In genomic region chr13:54029226-54029625, GRCh38 we compare ENCODE assay signal across 8 cellular contexts.
DNase-seq lines count a peak whose midpoint lies in the region; ATAC-seq and TF ChIP-seq lines count a peak whose summit lies in the region.

No MANE protein-coding gene starts in this region.

- H3K27ac Mint-ChIP-seq in Caco-2 (ENCODE audit: unreplicated experiment), result no peak overlapping the region

- H4K20me1 ChIP-seq in OCI-LY7 (ENCODE audit: insufficient read depth, low read length), result no peaks in the 10 kb centered on the region

- BruUV-seq in OCI-LY7 (replicated peaks; lab: Mats Ljungman, UMichigan) (no TSS peak), Caco-2 (replicated peaks; lab: Mats Ljungman, UMichigan) (no TSS peak)

- no peaks in the 10 kb centered on the region for H3K4me1 ChIP-seq in OCI-LY7 (ENCODE audit: insufficient read depth, low read length, poor library complexity, severe bottlenecking)
- peaks cover 8% of the 10 kb centered on the region for H3K4me1 ChIP-seq in neuron (ENCODE audit: insufficient read depth, low read length)
- H3K4me1 ChIP-seq in Caco-2, result no peaks in the 10 kb centered on the region
- no peaks in the 10 kb centered on the region for H3K4me1 ChIP-seq in tibial nerve

- peaks cover 8% of the 10 kb centered on the region for H3K9me3 Mint-ChIP-seq in Caco-2 (ENCODE audit: unreplicated experiment)

- CTCF ChIA-PET in OCI-LY7 (lab: Charles Lee; ENCODE audit: unreplicated experiment), result no interaction called here
- CTCF ChIA-PET in Caco-2 (lab: Charles Lee), result no interaction called here

- no peak for TF ChIP-seq POLR2A in tibial nerve (IDR thresholded peaks at IDR 0.05)

- no peak overlapping the region for H3K27ac ChIP-seq in OCI-LY7 (ENCODE audit: low read depth, low read length, poor library complexity, severe bottlenecking)
- no peak overlapping the region for H3K27ac ChIP-seq in tibial nerve

- H3K27me3 ChIP-seq in neuron (ENCODE audit: insufficient read depth, low read length), result no peaks in the 10 kb centered on the region
- no peaks in the 10 kb centered on the region for H3K27me3 ChIP-seq in Caco-2 (replicated peaks; ENCODE audit: control insufficient read depth, insufficient read depth, low read length)
- H3K27me3 ChIP-seq in tibial nerve, result no peaks in the 10 kb centered on the region

- H3K9me2 ChIP-seq in OCI-LY7 (ENCODE audit: insufficient read depth, low read length), result no peaks in the 10 kb centered on the region

- peaks cover 3% of the 10 kb centered on the region for H3K27me3 Mint-ChIP-seq in Caco-2 (ENCODE audit: insufficient read depth, unreplicated experiment)

- DNase-seq in OCI-LY7 (ENCODE audit: low spot score) (peak; percentile 34), Caco-2 (no peak), NCI-H524 (lab: John Stamatoyannopoulos, UW) (no peak), NCI-H524 treated with DMSO at 0.1 percent for 48 hours (lab: John Stamatoyannopoulos, UW) (no peak), tibial nerve (ENCODE audit: low spot score in 2 of 2) (no peak)

- no peak for TF ChIP-seq EP300 in tibial nerve (IDR thresholded peaks at IDR 0.05)

- H3K9me3 ChIP-seq in OCI-LY7 (ENCODE audit: low read length) (0 out of 2 replicates have a peak, but pooled peaks cover 3% of the 10 kb centered on the region), neuron (ENCODE audit: low read length) (peaks cover 6% of the 10 kb centered on the region), Caco-2 (0 out of 2 replicates have a peak, but pooled peaks cover 7% of the 10 kb centered on the region), tibial nerve (peaks cover 0 to 23% (median 0%) of the 10 kb centered on the region in 4 donors)

- TF ChIP-seq CTCF in OCI-LY7 (conservative IDR thresholded peaks at IDR 0.05; ENCODE audit: low read length), result no peak
- no peak for TF ChIP-seq CTCF in Caco-2 (IDR thresholded peaks at IDR 0.05; ENCODE audit: insufficient read depth in 1 of 2, low read depth in 1 of 2, low read length in 1 of 2, severe bottlenecking in 1 of 2, unreplicated experiment in 1 of 2)
- TF ChIP-seq CTCF in tibial nerve (IDR thresholded peaks at IDR 0.05), result no peak

- H3K36me3 ChIP-seq in OCI-LY7 (ENCODE audit: insufficient read depth, low read length) (no peaks in the 10 kb centered on the region), neuron (ENCODE audit: insufficient read depth, low read length) (no peaks in the 10 kb centered on the region), Caco-2 (ENCODE audit: control insufficient read depth, insufficient read depth, low read length) (no peaks in the 10 kb centered on the region), tibial nerve (no peaks in the 10 kb centered on the region)

- no peaks in the 10 kb centered on the region for H3K36me3 Mint-ChIP-seq in Caco-2 (ENCODE audit: insufficient read depth, unreplicated experiment)

- POLR2A ChIA-PET in OCI-LY7 (lab: Charles Lee) (interaction anchor here (0.7 to 0.9 kb wide), 2 partner anchors 67 to 100 kb away, joined by 3 read pairs; no protein-coding TSS in a partner anchor), Caco-2 (lab: Charles Lee) (no interaction called here)

- intact Hi-C loops in OCI-LY7 (cut with micrococcal nuclease; ENCODE audit: unreplicated experiment), result no loop called here
- intact Hi-C loops in Caco-2 (cut with micrococcal nuclease; ENCODE audit: unreplicated experiment), result no loop called here

- H2AFZ ChIP-seq in OCI-LY7 (ENCODE audit: low read length) (peak overlapping the region; percentile 50; the same call in 1 of the 2 replicates), neuron (ENCODE audit: low read depth, low read length) (peak overlapping the region; percentile 21)

- no peaks in the 10 kb centered on the region for H3K4me1 Mint-ChIP-seq in Caco-2 (ENCODE audit: low read depth, unreplicated experiment)

- ATAC-seq in GM19351 (IDR thresholded peaks at IDR 0.05; ENCODE audit: unreplicated experiment) (peak; percentile 98), HG03064 (IDR thresholded peaks at IDR 0.05; ENCODE audit: low read depth, unreplicated experiment) (peak; percentile 100)

- 0 out of 2 replicates have a peak overlapping the region, but pooled peaks have one; percentile 13 for H3K4me2 ChIP-seq in OCI-LY7 (ENCODE audit: low read length)

- H3K79me2 ChIP-seq in OCI-LY7 (ENCODE audit: insufficient read depth, low read depth, low read length), result no peaks in the 10 kb centered on the region

- no peak overlapping the region for H3K4me3 ChIP-seq in OCI-LY7 (ENCODE audit: low read depth, low read length, poor library complexity, severe bottlenecking)
- no peak overlapping the region for H3K4me3 ChIP-seq in neuron (ENCODE audit: low read length)
- no peak overlapping the region for H3K4me3 ChIP-seq in Caco-2 (ENCODE audit: low read depth, low read length)
- no peak overlapping the region for H3K4me3 ChIP-seq in tibial nerve

- no peak overlapping the region for H3K4me3 Mint-ChIP-seq in Caco-2 (ENCODE audit: unreplicated experiment)

- 45 to 67% methylated on average over 1 of the region's 1 CpG for WGBS in tibial nerve, 2 donors
